ENCODE assay signal across 13 cellular contexts in genomic region chr7:12475362-12476063, GRCh38.
A peak's percentile ranks its signal among the peaks of the same experiment; 100 is the strongest.
DNase-seq lines count a peak whose midpoint lies in the region; ATAC-seq and TF ChIP-seq lines count a peak whose summit lies in the region.
"Had no signal": no experiment of that assay in that cellular context is flagged by ENCODE, and none has a peak within 500 bp of the region (broad histone marks: within the 10 kb centered on the region; RNA-seq: fewer than 3 reads in every experiment).

No MANE protein-coding gene starts in this region.

- intact Hi-C loops in CD8-positive, alpha-beta T cell (cut with DNase I, micrococcal nuclease), result no loop called here

- H3K4me3 ChIP-seq in AG10803 (ENCODE audit: low read length), result no peak overlapping the region
- no peak overlapping the region for H3K4me3 ChIP-seq in CD8-positive, alpha-beta T cell (ENCODE audit: low read depth, low read length)
- H3K4me3 ChIP-seq: BLaER1 treated with 17β-estradiol and CSF1 and Interleukin-3, amounts not matched to agents 10 nM and 100 nM had no signal

- no peak for TF ChIP-seq CTCF in AG10803 (conservative IDR thresholded peaks at IDR 0.05; ENCODE audit: low read length)
- no peak for TF ChIP-seq CTCF in CD8-positive, alpha-beta T cell (IDR thresholded peaks at IDR 0.05)

- CTCF ChIA-PET in activated CD8-positive, alpha-beta memory T cell treated with anti-CD3 and anti-CD28 coated beads, Interleukin-2, amount 10 ng/mL, durations not matched to agents 7 days and 5 days (lab: Charles Lee), result interaction anchor here (0.7 to 1.8 kb wide), 2 partner anchors 15 to 17 kb away, joined by 3 to 7 read pairs; no protein-coding TSS in a partner anchor
- CTCF ChIA-PET in CD8-positive, alpha-beta T cell (lab: Charles Lee), result interaction anchor here (1.1 kb wide), 1 partner anchor 17 kb away, joined by 3 read pairs; no protein-coding TSS in a partner anchor

- POLR2A ChIA-PET in CD8-positive, alpha-beta T cell (lab: Charles Lee), result interaction anchor here (1.3 kb wide), 1 partner anchor 417 kb away, joined by 3 read pairs; no protein-coding TSS in a partner anchor

- H3K4me1 Mint-ChIP-seq in activated CD8-positive, alpha-beta memory T cell treated with anti-CD3 and anti-CD28 coated beads, Interleukin-2, amount 10 ng/mL, durations not matched to agents 7 days and 5 days, result no peaks in the 10 kb centered on the region
- H3K4me1 Mint-ChIP-seq in CD8-positive, alpha-beta T cell (ENCODE audit: low read depth), result no peaks in the 10 kb centered on the region
- H3K4me1 Mint-ChIP-seq: activated T-helper 17 cell treated with anti-CD3 and anti-CD28 coated beads, Interleukin-2, amount 50 U/mL, for 72 hours had no signal

- no peaks in the 10 kb centered on the region for H3K9me3 ChIP-seq in CD8-positive, alpha-beta T cell (ENCODE audit: low read length)

- DNase-seq in AG10803 (ENCODE audit: low read depth), result peak; percentile 3
- peak; percentile 28 for DNase-seq in HuH-7 (ENCODE audit: low spot score)
- DNase-seq in amniotic stem cell (lab: John Stamatoyannopoulos, UW), result peak; percentile 16
- peak; percentile 24 for DNase-seq in kidney tubule cell (ENCODE audit: low spot score)
- no peak for DNase-seq in activated CD8-positive, alpha-beta memory T cell treated with anti-CD3 and anti-CD28 coated beads, Interleukin-2, amount 10 ng/mL, durations not matched to agents 7 days and 5 days
- no peak for DNase-seq in CD8-positive, alpha-beta T cell
- DNase-seq: NCI-H1436; stimulated activated CD4-positive, alpha-beta T cell treated with anti-CD3 and anti-CD28 coated beads, Interleukin-15, amount 100 ng/mL, for 24 hours had no signal

- no peak overlapping the region for H3K4me3 Mint-ChIP-seq in activated CD8-positive, alpha-beta memory T cell treated with anti-CD3 and anti-CD28 coated beads, Interleukin-2, amount 10 ng/mL, durations not matched to agents 7 days and 5 days
- no peak overlapping the region for H3K4me3 Mint-ChIP-seq in CD8-positive, alpha-beta T cell
- H3K4me3 Mint-ChIP-seq: activated T-helper 17 cell treated with anti-CD3 and anti-CD28 coated beads, Interleukin-2, amount 50 U/mL, for 72 hours; dendritic cell treated with granulocyte-macrophage colony-stimulating factor and Interleukin-4, amounts not matched to agents 40 ng/mL and 50 ng/mL, for 4 days had no signal

- H3K36me3 ChIP-seq in CD8-positive, alpha-beta T cell (ENCODE audit: insufficient read depth, low read length), result no peaks in the 10 kb centered on the region
- H3K36me3 ChIP-seq: BLaER1 treated with 17β-estradiol and CSF1 and Interleukin-3, amounts not matched to agents 10 nM and 100 nM had no signal

- no peak overlapping the region for H3K27ac Mint-ChIP-seq in activated CD8-positive, alpha-beta memory T cell treated with anti-CD3 and anti-CD28 coated beads, Interleukin-2, amount 10 ng/mL, durations not matched to agents 7 days and 5 days
- H3K27ac Mint-ChIP-seq in CD8-positive, alpha-beta T cell, result no peak overlapping the region
- H3K27ac Mint-ChIP-seq: activated T-helper 17 cell treated with anti-CD3 and anti-CD28 coated beads, Interleukin-2, amount 50 U/mL, for 72 hours; dendritic cell treated with granulocyte-macrophage colony-stimulating factor and Interleukin-4, amounts not matched to agents 40 ng/mL and 50 ng/mL, for 4 days had no signal

- no peak for ATAC-seq in activated CD8-positive, alpha-beta memory T cell treated with anti-CD3 and anti-CD28 coated beads, Interleukin-2, amount 10 ng/mL, durations not matched to agents 7 days and 5 days
- ATAC-seq in GM18868 (IDR thresholded peaks at IDR 0.05; ENCODE audit: unreplicated experiment) (no peak), HG02981 (IDR thresholded peaks at IDR 0.05; ENCODE audit: unreplicated experiment) (no peak)
- ATAC-seq in CD8-positive, alpha-beta T cell, result no peak
- ATAC-seq: activated T-helper 17 cell treated with anti-CD3 and anti-CD28 coated beads, Interleukin-2, amount 50 U/mL, for 72 hours had no signal

- H3K27me3 ChIP-seq in CD8-positive, alpha-beta T cell (ENCODE audit: insufficient read depth, low read length), result no peaks in the 10 kb centered on the region
- H3K27me3 ChIP-seq: BLaER1 treated with 17β-estradiol and CSF1 and Interleukin-3, amounts not matched to agents 10 nM and 100 nM had no signal

- no peaks in the 10 kb centered on the region for H3K36me3 Mint-ChIP-seq in activated CD8-positive, alpha-beta memory T cell treated with anti-CD3 and anti-CD28 coated beads, Interleukin-2, amount 10 ng/mL, durations not matched to agents 7 days and 5 days
- H3K36me3 Mint-ChIP-seq in CD8-positive, alpha-beta T cell, result no peaks in the 10 kb centered on the region

- no peak overlapping the region for H3K27ac ChIP-seq in CD8-positive, alpha-beta T cell (ENCODE audit: low read depth, low read length)
- H3K27ac ChIP-seq: BLaER1 treated with 17β-estradiol and CSF1 and Interleukin-3, amounts not matched to agents 10 nM and 100 nM had no signal

- H3K4me1 ChIP-seq in CD8-positive, alpha-beta T cell (ENCODE audit: insufficient read depth, low read length), result no peaks in the 10 kb centered on the region
- H3K4me1 ChIP-seq: BLaER1 treated with 17β-estradiol and CSF1 and Interleukin-3, amounts not matched to agents 10 nM and 100 nM had no signal

- no peaks in the 10 kb centered on the region for H3K9me3 Mint-ChIP-seq in activated CD8-positive, alpha-beta memory T cell treated with anti-CD3 and anti-CD28 coated beads, Interleukin-2, amount 10 ng/mL, durations not matched to agents 7 days and 5 days (ENCODE audit: low read depth)
- H3K9me3 Mint-ChIP-seq in CD8-positive, alpha-beta T cell, result no peaks in the 10 kb centered on the region
- H3K9me3 Mint-ChIP-seq: activated T-helper 17 cell treated with anti-CD3 and anti-CD28 coated beads, Interleukin-2, amount 50 U/mL, for 72 hours; dendritic cell treated with granulocyte-macrophage colony-stimulating factor and Interleukin-4, amounts not matched to agents 40 ng/mL and 50 ng/mL, for 4 days had no signal

- peaks cover 5% of the 10 kb centered on the region for H3K27me3 Mint-ChIP-seq in activated CD8-positive, alpha-beta memory T cell treated with anti-CD3 and anti-CD28 coated beads, Interleukin-2, amount 10 ng/mL, durations not matched to agents 7 days and 5 days
- no peaks in the 10 kb centered on the region for H3K27me3 Mint-ChIP-seq in CD8-positive, alpha-beta T cell (ENCODE audit: low read depth)
- H3K27me3 Mint-ChIP-seq: dendritic cell treated with granulocyte-macrophage colony-stimulating factor and Interleukin-4, amounts not matched to agents 40 ng/mL and 50 ng/mL, for 4 days had no signal

Comparison
In these comparisons a context has a peak if more than half of its experiments do, and no peak if none do; other contexts are left out.
1. DNase-seq: peak in AG10803 (single experiment), HuH-7 (single experiment), amniotic stem cell (single experiment) and kidney tubule cell (single experiment); none in activated CD8-positive, alpha-beta memory T cell treated with anti-CD3 and anti-CD28 coated beads, Interleukin-2, amount 10 ng/mL, durations not matched to agents 7 days and 5 days (single experiment) and CD8-positive, alpha-beta T cell (0 of 7).